ENCODE assay signal across 8 cellular contexts in genomic region chr3:11509175-11510000, GRCh38.
DNase-seq lines count a peak whose midpoint lies in the region; ATAC-seq and TF ChIP-seq lines count a peak whose summit lies in the region.

No MANE protein-coding gene starts in this region.

- H3K36me3 ChIP-seq in HUES64 (ENCODE audit: insufficient read depth, low read length): no peaks in the 10 kb centered on the region
- no peaks in the 10 kb centered on the region for H3K36me3 ChIP-seq in right atrium auricular region
- no peaks in the 10 kb centered on the region for H3K36me3 ChIP-seq in sigmoid colon

- intact Hi-C loops in sigmoid colon (cut with DNase I): no loop called here

- H3K9ac ChIP-seq in HUES64 (ENCODE audit: low read depth, low read length): peak overlapping the region; percentile 26; the same call in 1 of the 2 replicates

- no peak for TF ChIP-seq CTCF in VCaP (conservative IDR thresholded peaks at IDR 0.05)
- no peak for TF ChIP-seq CTCF in right atrium auricular region (IDR thresholded peaks at IDR 0.05)
- TF ChIP-seq CTCF in sigmoid colon (IDR thresholded peaks at IDR 0.05): no peak
- no peak for TF ChIP-seq CTCF in GM10266 (IDR thresholded peaks at IDR 0.05; ENCODE audit: control insufficient read depth, insufficient read depth, low read depth, missing control alignments)

- no peak overlapping the region for H3K4me3 ChIP-seq in HUES64 (ENCODE audit: low read length)
- H3K4me3 ChIP-seq in right atrium auricular region: peak overlapping the region in 1 of 2 donors; percentile 6
- H3K4me3 ChIP-seq in sigmoid colon: no peak overlapping the region

- H3K27me3 ChIP-seq in HUES64 (ENCODE audit: insufficient read depth, low read length): no peaks in the 10 kb centered on the region
- H3K27me3 ChIP-seq in right atrium auricular region: no peaks in the 10 kb centered on the region
- H3K27me3 ChIP-seq in sigmoid colon: no peaks in the 10 kb centered on the region

- 40% methylated on average over 9 of the region's 9 CpGs for WGBS in HUES64
- WGBS in sigmoid colon, 2 donors: 21 to 54% methylated on average over 9 of the region's 9 CpGs

- H3K27ac ChIP-seq in HUES64 (ENCODE audit: low read depth, low read length) (peak overlapping the region; percentile 17), VCaP (peak overlapping the region; percentile 76), right atrium auricular region (peak overlapping the region; percentile 80 to 87), sigmoid colon (peak overlapping the region; percentile 78 to 88 (median 80))

- peaks cover 28% of the 10 kb centered on the region for H3K4me1 ChIP-seq in HUES64 (ENCODE audit: insufficient read depth, low read length)
- H3K4me1 ChIP-seq in right atrium auricular region: peaks cover 0 to 45% of the 10 kb centered on the region in 2 donors
- H3K4me1 ChIP-seq in sigmoid colon: peaks cover 0 to 45% (median 40%) of the 10 kb centered on the region in 4 donors

- DNase-seq in A172 (ENCODE audit: low spot score): peak; percentile 75
- DNase-seq in right atrium auricular region (ENCODE audit: low spot score): peak; percentile 88
- peak; percentile 93 for DNase-seq in sigmoid colon
- DNase-seq in GM10266 (ENCODE audit: extremely low spot score): no peak

- H3K9me3 ChIP-seq in HUES64 (ENCODE audit: insufficient read depth, low read depth, low read length) (no peaks in the 10 kb centered on the region), right atrium auricular region (no peaks in the 10 kb centered on the region), sigmoid colon (no peaks in the 10 kb centered on the region)

- ATAC-seq in GM18868 (IDR thresholded peaks at IDR 0.05; ENCODE audit: unreplicated experiment): no peak
- no peak for ATAC-seq in HG02970 (IDR thresholded peaks at IDR 0.05; ENCODE audit: low FRiP score, unreplicated experiment)

- TF ChIP-seq POLR2A in sigmoid colon (IDR thresholded peaks at IDR 0.05): no peak

- TF ChIP-seq EP300 in sigmoid colon (IDR thresholded peaks at IDR 0.05): peak in 1 of 4 donors; percentile 68

Comparison
In these comparisons a context has a peak if more than half of its experiments do, and no peak if none do; other contexts are left out.
1. H3K27ac ChIP-seq: peak in every context shown above with its lines; median percentile 84 in right atrium auricular region; 80 in sigmoid colon; 76 in VCaP; 17 in HUES64.